In the genomic region with DNA sequence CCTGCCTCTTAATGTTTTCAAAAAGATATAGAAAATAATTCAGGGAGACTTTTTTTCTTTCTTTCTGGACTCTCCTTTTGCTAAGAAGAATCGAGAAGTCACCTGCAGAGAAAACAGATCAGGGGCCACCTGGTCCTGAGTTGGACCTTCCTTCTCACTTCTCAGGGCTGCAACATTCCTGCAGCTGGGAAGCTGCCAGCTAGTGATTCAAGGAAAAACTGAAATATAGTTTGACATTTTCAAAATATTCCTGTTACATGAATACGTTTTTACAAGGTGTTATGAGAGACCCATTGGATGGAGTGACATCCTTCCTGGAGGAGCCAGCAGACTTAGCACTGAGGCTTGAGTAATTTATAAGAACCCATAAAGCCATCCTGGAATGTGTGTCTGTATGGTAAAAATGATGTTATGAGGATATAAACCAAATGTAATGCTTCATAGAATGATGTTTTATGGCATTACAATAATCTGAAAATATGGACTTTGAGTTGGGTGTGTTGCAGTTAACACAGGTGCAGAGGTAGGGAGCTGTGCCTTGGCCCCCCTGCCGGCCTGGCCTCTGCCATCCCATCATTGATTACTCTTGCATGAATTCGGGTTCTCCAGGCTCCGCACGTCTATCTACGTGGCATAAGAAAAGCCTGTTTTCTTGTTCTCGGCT, we compare ENCODE assay signal across 29 cellular contexts.
"Had no signal": no experiment of that assay in that cellular context is flagged by ENCODE, and none has a peak within 500 bp of the region (broad histone marks: within the 10 kb centered on the region; RNA-seq: fewer than 3 reads in every experiment).

No MANE protein-coding gene starts in this region.

- H3K9me3 ChIP-seq: adrenal gland, ascending aorta, right lobe of liver, thyroid gland, upper lobe of right lung had no signal

- H3K27ac ChIP-seq: adrenal gland, ascending aorta, brain microvascular endothelial cell, esophagus muscularis mucosa, foreskin keratinocyte, heart left ventricle, right lobe of liver, skin epidermis, stomach, thyroid gland, upper lobe of right lung had no signal

- H3K36me3 ChIP-seq: adrenal gland, ascending aorta, brain microvascular endothelial cell, heart left ventricle, right lobe of liver, stomach, thyroid gland, upper lobe of right lung had no signal

- H3K27me3 Mint-ChIP-seq: activated naive CD8-positive, alpha-beta T cell treated with anti-CD3 and anti-CD28 coated beads for 36 hours; progenitor cell of endocrine pancreas had no signal

- H3K4me3 Mint-ChIP-seq: activated B cell treated with CpG ODN at 0.5 μM for 24 hours; activated naive CD4-positive, alpha-beta T cell treated with anti-CD3 and anti-CD28 coated beads for 36 hours; activated naive CD8-positive, alpha-beta T cell treated with anti-CD3 and anti-CD28 coated beads for 36 hours; activated T-cell treated with anti-CD3 and anti-CD28 coated beads, Interleukin-2, amount 50 U/mL, for 72 hours; endodermal cell; mesothelial cell of epicardium; natural killer cell; stimulated activated naive B cell treated with anti-CD40 and anti-IgM and Interleukin-4, amounts not matched to agents 10 μg/mL and 1 μg/mL and 100 μg/mL, for 72 hours; T-helper 2 cell treated with Interferon-gamma antibody and Interleukin-4, amounts not matched to agents 5 μg/mL and 100 μg/mL, for 36 hours had no signal

- H3K4me1 Mint-ChIP-seq: activated B cell treated with CpG ODN at 0.5 μM for 24 hours; activated naive CD8-positive, alpha-beta T cell treated with anti-CD3 and anti-CD28 coated beads for 36 hours; mesothelial cell of epicardium; natural killer cell; stimulated activated naive B cell treated with anti-CD40 and anti-IgM and Interleukin-4, amounts not matched to agents 10 μg/mL and 1 μg/mL and 100 μg/mL, for 72 hours had no signal

- ATAC-seq: activated T-cell treated with anti-CD3 and anti-CD28 coated beads, Interleukin-2, amount 50 U/mL, for 72 hours; foreskin keratinocyte; heart left ventricle; left cardiac atrium; natural killer cell; stimulated activated naive B cell treated with anti-CD40 and anti-IgM and Interleukin-4, amounts not matched to agents 10 μg/mL and 1 μg/mL and 100 μg/mL, for 72 hours; upper lobe of right lung had no signal

- H3K4me3 ChIP-seq: adrenal gland, ascending aorta, esophagus muscularis mucosa, heart left ventricle, right lobe of liver, skin epidermis, stomach, thyroid gland, upper lobe of right lung had no signal

- FAIRE-seq: islet of Langerhans had no signal

- DNase-seq: activated B cell treated with CpG ODN at 0.5 μM for 24 hours; activated CD4-positive, alpha-beta T cell treated with anti-CD3 and anti-CD28 coated beads, Interleukin-2, amount 50 U/mL, for 4 hours; activated naive CD4-positive, alpha-beta T cell treated with anti-CD3 and anti-CD28 coated beads for 36 hours; activated naive CD8-positive, alpha-beta T cell treated with anti-CD3 and anti-CD28 coated beads for 36 hours; activated T-cell treated with anti-CD3 and anti-CD28 coated beads for 4 hours; activated T-cell treated with anti-CD3 and anti-CD28 coated beads, Interleukin-2, amount 50 U/mL, for 72 hours; adrenal gland; brain microvascular endothelial cell; foreskin keratinocyte; heart left ventricle; left cardiac atrium; mammary epithelial cell; natural killer cell; stimulated activated CD4-positive, alpha-beta T cell treated with anti-CD3 and anti-CD28 coated beads, Interleukin-15, amount 100 ng/mL, for 24 hours; stimulated activated CD4-positive, alpha-beta T cell treated with anti-CD3 and anti-CD28 coated beads, Interleukin-2, amount 100 ng/mL, for 24 hours; stimulated activated naive B cell treated with anti-CD40 and anti-IgM and Interleukin-4, amounts not matched to agents 10 μg/mL and 1 μg/mL and 100 μg/mL, for 72 hours; stomach; T-helper 1 cell; thyroid gland had no signal

- H3K4me1 ChIP-seq: adrenal gland, ascending aorta, esophagus muscularis mucosa, foreskin keratinocyte, heart left ventricle, right lobe of liver, thyroid gland, upper lobe of right lung had no signal

- H3K27ac Mint-ChIP-seq: activated B cell treated with CpG ODN at 0.5 μM for 24 hours; activated naive CD4-positive, alpha-beta T cell treated with anti-CD3 and anti-CD28 coated beads for 36 hours; activated naive CD8-positive, alpha-beta T cell treated with anti-CD3 and anti-CD28 coated beads for 36 hours; activated T-cell treated with anti-CD3 and anti-CD28 coated beads, Interleukin-2, amount 50 U/mL, for 72 hours; endodermal cell; mesothelial cell of epicardium; natural killer cell; progenitor cell of endocrine pancreas; stimulated activated naive B cell treated with anti-CD40 and anti-IgM and Interleukin-4, amounts not matched to agents 10 μg/mL and 1 μg/mL and 100 μg/mL, for 72 hours; T-helper 2 cell treated with Interferon-gamma antibody and Interleukin-4, amounts not matched to agents 5 μg/mL and 100 μg/mL, for 36 hours had no signal

- H3K36me3 Mint-ChIP-seq: activated naive CD8-positive, alpha-beta T cell treated with anti-CD3 and anti-CD28 coated beads for 36 hours; mesothelial cell of epicardium; natural killer cell; stimulated activated naive B cell treated with anti-CD40 and anti-IgM and Interleukin-4, amounts not matched to agents 10 μg/mL and 1 μg/mL and 100 μg/mL, for 72 hours had no signal

- H3K9me3 Mint-ChIP-seq: activated naive CD4-positive, alpha-beta T cell treated with anti-CD3 and anti-CD28 coated beads for 36 hours; activated naive CD8-positive, alpha-beta T cell treated with anti-CD3 and anti-CD28 coated beads for 36 hours; T-helper 2 cell treated with Interferon-gamma antibody and Interleukin-4, amounts not matched to agents 5 μg/mL and 100 μg/mL, for 36 hours had no signal

- H3K27me3 ChIP-seq: adrenal gland, ascending aorta, brain microvascular endothelial cell, esophagus muscularis mucosa, foreskin keratinocyte, right lobe of liver, stomach, thyroid gland, upper lobe of right lung had no signal
